In genomic region chr6:90982051-90982450, GRCh38 we compare ENCODE assay signal across 23 cellular contexts.
DNase-seq lines count a peak whose midpoint lies in the region; ATAC-seq and TF ChIP-seq lines count a peak whose summit lies in the region.
"Had no signal": no experiment of that assay in that cellular context is flagged by ENCODE, and none has a peak within 500 bp of the region (broad histone marks: within the 10 kb centered on the region; RNA-seq: fewer than 3 reads in every experiment).

No MANE protein-coding gene starts in this region.

- no peaks in the 10 kb centered on the region for H3K9me3 ChIP-seq in HCT116 (ENCODE audit: control insufficient read depth in 1 of 2, insufficient read depth in 1 of 2, low read depth in 1 of 2, low read length in 2 of 2)
- H3K9me3 ChIP-seq: esophagus muscularis mucosa, gastroesophageal sphincter, right atrium auricular region, suprapubic skin, vagina had no signal

- no peak overlapping the region for H3K9ac ChIP-seq in HCT116 (ENCODE audit: low read length)

- H3K36me3 ChIP-seq in HCT116 (ENCODE audit: control insufficient read depth in 1 of 2, insufficient read depth in 2 of 2, low read length in 2 of 2): no peaks in the 10 kb centered on the region
- H3K36me3 ChIP-seq: esophagus muscularis mucosa, gastroesophageal sphincter, right atrium auricular region, suprapubic skin, vagina had no signal

- intact Hi-C loops in HCT116 (cut with micrococcal nuclease): no loop called here
- intact Hi-C loops in activated CD4-positive, alpha-beta T cell treated with anti-CD3 and anti-CD28 coated beads for 36 hours (cut with DNase I, micrococcal nuclease): no loop called here

- no peak overlapping the region for H3K4me3 ChIP-seq in HCT116 (replicated peaks in 1 of 2; ENCODE audit: low read depth in 1 of 2, low read length in 2 of 2)
- H3K4me3 ChIP-seq in epithelial cell of proximal tubule (ENCODE audit: low read depth, low read length): no peak overlapping the region
- H3K4me3 ChIP-seq: esophagus muscularis mucosa, gastroesophageal sphincter, right atrium auricular region, suprapubic skin, vagina had no signal

- no peak for TF ChIP-seq POLR2A in HCT116 (IDR thresholded peaks at IDR 0.05; ENCODE audit: borderline replicate concordance, extremely low read depth, insufficient read depth, insufficient read length)

- H2AFZ ChIP-seq in HCT116 (ENCODE audit: low read depth, low read length, poor library complexity, severe bottlenecking): no peak overlapping the region

- RAD21 ChIA-PET in HCT116 (lab: Charles Lee; ENCODE audit: low non-redundant PET in 1 of 2, low total read pairs in 2 of 2, uncharacterized antibody in 2 of 2, unreplicated experiment in 2 of 2): no interaction called here

- TF ChIP-seq CTCF in C4-2B (conservative IDR thresholded peaks at IDR 0.05) (0 out of 2 replicates have a peak, but pooled peaks have one; percentile 18), HCT116 (IDR thresholded peaks at IDR 0.05 in 2 of 3, conservative IDR thresholded peaks at IDR 0.05 in 1 of 3; ENCODE audit: borderline replicate concordance in 1 of 3, insufficient read depth in 1 of 3, low read depth in 2 of 3, low read length in 2 of 3) (0 out of 6 replicates have a peak, but pooled peaks of 2 of the 3 experiments have one; percentile 2 to 25), epithelial cell of proximal tubule (conservative IDR thresholded peaks at IDR 0.05; ENCODE audit: low read depth, low read length) (peak; percentile 18)

- no peaks in the 10 kb centered on the region for H3K36me3 Mint-ChIP-seq in activated CD4-positive, alpha-beta T cell treated with anti-CD3 and anti-CD28 coated beads for 36 hours (ENCODE audit: low read depth)
- H3K36me3 Mint-ChIP-seq: activated naive CD8-positive, alpha-beta T cell treated with anti-CD3 and anti-CD28 coated beads, Interleukin-2, amount 10 ng/mL, durations not matched to agents 7 days and 5 days; memory B cell had no signal

- H3K27ac ChIP-seq in C4-2B: no peak overlapping the region
- no peak overlapping the region for H3K27ac ChIP-seq in HCT116 (ENCODE audit: low read depth, low read length)
- H3K27ac ChIP-seq: esophagus muscularis mucosa, gastroesophageal sphincter, right atrium auricular region, suprapubic skin, vagina had no signal

- no TSS peak for BruUV-seq in HCT116 (replicated peaks; lab: Mats Ljungman, UMichigan)

- no peak overlapping the region for H3K4me3 Mint-ChIP-seq in activated CD4-positive, alpha-beta T cell treated with anti-CD3 and anti-CD28 coated beads for 36 hours
- H3K4me3 Mint-ChIP-seq: activated CD4-positive, alpha-beta T cell treated with anti-CD3 and anti-CD28 coated beads, Interleukin-2, amount 10 ng/mL, durations not matched to agents 24 days and 14 days; activated naive CD8-positive, alpha-beta T cell treated with anti-CD3 and anti-CD28 coated beads, Interleukin-2, amount 10 ng/mL, durations not matched to agents 7 days and 5 days; memory B cell had no signal

- TF ChIP-seq RAD21 in HCT116 (IDR thresholded peaks at IDR 0.05; ENCODE audit: low read depth): no peak

- H3K4me1 ChIP-seq in HCT116 (ENCODE audit: control insufficient read depth in 1 of 2, insufficient read depth in 2 of 2, low read length in 2 of 2): no peaks in the 10 kb centered on the region
- H3K4me1 ChIP-seq: esophagus muscularis mucosa, gastroesophageal sphincter, right atrium auricular region, suprapubic skin, vagina had no signal

- H3K27me3 ChIP-seq in HCT116 (ENCODE audit: insufficient read depth, low read length): no peaks in the 10 kb centered on the region
- H3K27me3 ChIP-seq: esophagus muscularis mucosa, gastroesophageal sphincter, right atrium auricular region, suprapubic skin, vagina had no signal

- POLR2A ChIA-PET in HCT116 (lab: Charles Lee): no interaction called here
- POLR2A ChIA-PET in activated CD4-positive, alpha-beta T cell treated with anti-CD3 and anti-CD28 coated beads for 36 hours (lab: Charles Lee): interaction anchor here (0.7 kb wide), 1 partner anchor 1864 kb away, joined by 4 read pairs; no protein-coding TSS in a partner anchor

- CTCF ChIA-PET in HCT116 (lab: Charles Lee): interaction anchor here (1.1 to 1.2 kb wide), 2 partner anchors 33 to 198 kb away, joined by 3 read pairs; no protein-coding TSS in a partner anchor
- CTCF ChIA-PET in activated CD4-positive, alpha-beta T cell treated with anti-CD3 and anti-CD28 coated beads for 36 hours (lab: Charles Lee): no interaction called here

- no peaks in the 10 kb centered on the region for H3K9me3 Mint-ChIP-seq in activated CD4-positive, alpha-beta T cell treated with anti-CD3 and anti-CD28 coated beads for 36 hours (ENCODE audit: low read depth)
- H3K9me3 Mint-ChIP-seq: activated CD4-positive, alpha-beta T cell treated with anti-CD3 and anti-CD28 coated beads, Interleukin-2, amount 10 ng/mL, durations not matched to agents 24 days and 14 days; activated naive CD8-positive, alpha-beta T cell treated with anti-CD3 and anti-CD28 coated beads, Interleukin-2, amount 10 ng/mL, durations not matched to agents 7 days and 5 days; activated T-helper 2 cell treated with anti-CD3 and anti-CD28 coated beads, Interferon-gamma antibody, Interleukin-2, Interleukin-4, amounts not matched to agents 10 μg/mL and 5 μg/mL and 100 μg/mL, durations not matched to agents 14 hours and 24 hours and 36 hours had no signal

- no peaks in the 10 kb centered on the region for H3K4me1 Mint-ChIP-seq in activated CD4-positive, alpha-beta T cell treated with anti-CD3 and anti-CD28 coated beads for 36 hours
- H3K4me1 Mint-ChIP-seq: activated CD4-positive, alpha-beta T cell treated with anti-CD3 and anti-CD28 coated beads, Interleukin-2, amount 10 ng/mL, durations not matched to agents 24 days and 14 days; activated naive CD8-positive, alpha-beta T cell treated with anti-CD3 and anti-CD28 coated beads, Interleukin-2, amount 10 ng/mL, durations not matched to agents 7 days and 5 days; memory B cell had no signal

- no peaks in the 10 kb centered on the region for H4K20me1 ChIP-seq in HCT116 (ENCODE audit: insufficient read depth)

- no peaks in the 10 kb centered on the region for H3K79me2 ChIP-seq in HCT116 (ENCODE audit: insufficient read depth, low read length)

- H3K27ac Mint-ChIP-seq in activated CD4-positive, alpha-beta T cell treated with anti-CD3 and anti-CD28 coated beads for 36 hours: no peak overlapping the region
- H3K27ac Mint-ChIP-seq: activated CD4-positive, alpha-beta T cell treated with anti-CD3 and anti-CD28 coated beads, Interleukin-2, amount 10 ng/mL, durations not matched to agents 24 days and 14 days; activated naive CD8-positive, alpha-beta T cell treated with anti-CD3 and anti-CD28 coated beads, Interleukin-2, amount 10 ng/mL, durations not matched to agents 7 days and 5 days; activated T-helper 2 cell treated with anti-CD3 and anti-CD28 coated beads, Interferon-gamma antibody, Interleukin-2, Interleukin-4, amounts not matched to agents 10 μg/mL and 5 μg/mL and 100 μg/mL, durations not matched to agents 14 hours and 24 hours and 36 hours; memory B cell had no signal

- peaks cover 4% of the 10 kb centered on the region for H3K27me3 Mint-ChIP-seq in activated CD4-positive, alpha-beta T cell treated with anti-CD3 and anti-CD28 coated beads for 36 hours
- H3K27me3 Mint-ChIP-seq: activated CD4-positive, alpha-beta T cell treated with anti-CD3 and anti-CD28 coated beads, Interleukin-2, amount 10 ng/mL, durations not matched to agents 24 days and 14 days; activated naive CD8-positive, alpha-beta T cell treated with anti-CD3 and anti-CD28 coated beads, Interleukin-2, amount 10 ng/mL, durations not matched to agents 7 days and 5 days; memory B cell had no signal

- DNase-seq in HCT116 (ENCODE audit: low read depth, low spot score) (no peak), OCI-M1 (lab: John Stamatoyannopoulos, UW) (peak; percentile 38), epithelial cell of proximal tubule (ENCODE audit: low read depth) (no peak), NCI-H1436 treated with DMSO at 0.1 percent for 48 hours (lab: John Stamatoyannopoulos, UW) (no peak)
- no peak for DNase-seq in activated CD4-positive, alpha-beta T cell treated with anti-CD3 and anti-CD28 coated beads for 36 hours
- DNase-seq: ACHN; activated CD4-positive, alpha-beta T cell treated with anti-CD3 and anti-CD28 coated beads, Interleukin-2, amount 10 ng/mL, durations not matched to agents 24 days and 14 days; activated naive CD8-positive, alpha-beta T cell treated with anti-CD3 and anti-CD28 coated beads, Interleukin-2, amount 10 ng/mL, durations not matched to agents 7 days and 5 days; C1 segment of cervical spinal cord; effector CD8-positive, alpha-beta T cell; GF-D8; NCI-H1105 treated with DMSO at 0.1 percent for 48 hours; NCI-H510A treated with DMSO at 0.1 percent for 48 hours had no signal

- no peaks in the 10 kb centered on the region for H3K9me2 ChIP-seq in HCT116 (ENCODE audit: insufficient read depth)

- H3K4me2 ChIP-seq in HCT116 (ENCODE audit: low read length): no peak overlapping the region

- ATAC-seq in HCT116: no peak
- no peak for ATAC-seq in HG03045 (IDR thresholded peaks at IDR 0.05; ENCODE audit: unreplicated experiment)
- ATAC-seq in GM21381 (IDR thresholded peaks at IDR 0.05; ENCODE audit: unreplicated experiment): no peak
- no peak for ATAC-seq in activated CD4-positive, alpha-beta T cell treated with anti-CD3 and anti-CD28 coated beads for 36 hours
- ATAC-seq: gastroesophageal sphincter had no signal

TF ChIP-seq in HCT116, 20 proteins besides CTCF, POLR2A, EP300 and RAD21 (continues in another document):
- TF ChIP-seq CEBPB (IDR thresholded peaks at IDR 0.05; ENCODE audit: low read depth) (no peak), ELF1 (IDR thresholded peaks at IDR 0.05; ENCODE audit: borderline replicate concordance, low read depth) (no peak), POLR2AphosphoS5 (IDR thresholded peaks at IDR 0.05; ENCODE audit: low read depth, low read length) (no peak), SP1 (IDR thresholded peaks at IDR 0.05; ENCODE audit: low read depth) (no peak), EGR1 (IDR thresholded peaks at IDR 0.05; ENCODE audit: low read depth) (no peak)
